Comparison of ENCODE assay signal across 18 cellular contexts in genomic region chr10:88092265-88092664, GRCh38.
DNase-seq lines count a peak whose midpoint lies in the region; TF ChIP-seq lines count a peak whose summit lies in the region.
"Had no signal": no experiment of that assay in that cellular context is flagged by ENCODE, and none has a peak within 500 bp of the region (broad histone marks: within the 10 kb centered on the region; RNA-seq: fewer than 3 reads in every experiment).

No MANE protein-coding gene starts in this region.

- no peak for TF ChIP-seq CTCF in DOHH2 (IDR thresholded peaks at IDR 0.05; ENCODE audit: low read depth, low read length, poor library complexity, severe bottlenecking)
- TF ChIP-seq CTCF in MM.1S (IDR thresholded peaks at IDR 0.05; ENCODE audit: low read length) = no peak
- no peak for TF ChIP-seq CTCF in mammary epithelial cell (conservative IDR thresholded peaks at IDR 0.05 in 1 of 2, IDR thresholded peaks at IDR 0.05 in 1 of 2; ENCODE audit: extremely low read depth in 1 of 2, insufficient read depth in 1 of 2, low read depth in 1 of 2, low read length in 2 of 2)
- TF ChIP-seq CTCF in spleen (IDR thresholded peaks at IDR 0.05 in 8 of 11, conservative IDR thresholded peaks at IDR 0.05 in 3 of 11) = no peak

- no TSS peak for BruUV-seq in mammary epithelial cell (replicated peaks; lab: Mats Ljungman, UMichigan)

- CTCF ChIA-PET in mammary epithelial cell (lab: Charles Lee; ENCODE audit: low non-redundant PET) = interaction anchor here (0.7 kb wide), 1 partner anchor 24 kb away, joined by 4 read pairs; no protein-coding TSS in a partner anchor

- H3K36me3 ChIP-seq in DOHH2 (ENCODE audit: control insufficient read depth, low read length) (no peaks in the 10 kb centered on the region), MM.1S (replicated peaks; ENCODE audit: insufficient read depth, low read length) (no peaks in the 10 kb centered on the region), mammary epithelial cell (ENCODE audit: insufficient read depth, low read length) (no peaks in the 10 kb centered on the region), spleen (no peaks in the 10 kb centered on the region)
- H3K36me3 ChIP-seq: upper lobe of right lung had no signal

- no peak overlapping the region; the same call in 1 of the 2 replicates for H3K9ac ChIP-seq in MM.1S (ENCODE audit: low read length)
- H3K9ac ChIP-seq in mammary epithelial cell (ENCODE audit: insufficient read depth, low read length) = no peak overlapping the region
- H3K9ac ChIP-seq: parathyroid adenoma had no signal

- intact Hi-C loops in mammary epithelial cell (cut with micrococcal nuclease) (loop anchor here (5.0 kb wide), 1 partner anchor 60 kb away; no protein-coding TSS in a partner anchor), spleen (cut with DNase I; ENCODE audit: low total_unique reads) (no loop called here)

- dilution Hi-C loops in mammary epithelial cell (cut with HindIII; ENCODE audit: low sequenced_read_pairs) = no loop called here

- no peak overlapping the region for H3K4me3 ChIP-seq in DOHH2 (ENCODE audit: low read length)
- H3K4me3 ChIP-seq in MM.1S (ENCODE audit: low read length) = no peak overlapping the region
- H3K4me3 ChIP-seq in mammary epithelial cell (replicated peaks in 1 of 3; ENCODE audit: insufficient read depth in 1 of 3, low read depth in 2 of 3, low read length in 3 of 3) = no peak overlapping the region
- peak overlapping the region in 1 of 8 donors; percentile 49 for H3K4me3 ChIP-seq in spleen
- H3K4me3 ChIP-seq: mucosa of descending colon, SK-N-MC, smooth muscle cell, upper lobe of right lung had no signal

- peak overlapping the region; percentile 8; the same call in 1 of the 2 replicates for H3K4me2 ChIP-seq in DOHH2 (ENCODE audit: low read length)
- H3K4me2 ChIP-seq in MM.1S (ENCODE audit: low read depth, low read length) = peak overlapping the region; percentile 26
- peak overlapping the region; percentile 34 for H3K4me2 ChIP-seq in mammary epithelial cell (ENCODE audit: insufficient read depth, low read depth, low read length)
- H3K4me2 ChIP-seq: smooth muscle cell had no signal

- H3K27ac ChIP-seq in DOHH2 (ENCODE audit: low read depth, low read length) (no peak overlapping the region), MM.1S (ENCODE audit: low read length) (peak overlapping the region; percentile 83), mammary epithelial cell (ENCODE audit: insufficient read depth, low read depth, low read length) (no peak overlapping the region), spleen (peak overlapping the region in 7 of 8 donors; percentile 61 to 93 (median 86))
- H3K27ac ChIP-seq: parathyroid adenoma, SK-N-MC, upper lobe of right lung had no signal

- no peak for TF ChIP-seq POLR2A in spleen (IDR thresholded peaks at IDR 0.05)

- H2AFZ ChIP-seq in MM.1S (ENCODE audit: low read length) (no peak overlapping the region), mammary epithelial cell (ENCODE audit: low read depth, low read length) (no peak overlapping the region)
- H2AFZ ChIP-seq: parathyroid adenoma had no signal

- H3K9me3 ChIP-seq in DOHH2 (ENCODE audit: control insufficient read depth, insufficient read depth, low read length) = no peaks in the 10 kb centered on the region
- no peaks in the 10 kb centered on the region for H3K9me3 ChIP-seq in MM.1S (replicated peaks; ENCODE audit: insufficient read depth, low read length)
- no peaks in the 10 kb centered on the region for H3K9me3 ChIP-seq in mammary epithelial cell (replicated peaks; ENCODE audit: insufficient read depth, low read length)
- no peaks in the 10 kb centered on the region for H3K9me3 ChIP-seq in spleen
- H3K9me3 ChIP-seq: mucosa of descending colon, upper lobe of right lung had no signal

- H4K20me1 ChIP-seq in DOHH2 (ENCODE audit: control insufficient read depth, insufficient read depth, low read depth, low read length) (no peaks in the 10 kb centered on the region), MM.1S (ENCODE audit: insufficient read depth, low read length) (no peaks in the 10 kb centered on the region), mammary epithelial cell (ENCODE audit: insufficient read depth, low read length) (no peaks in the 10 kb centered on the region)

- H3K27me3 ChIP-seq in DOHH2 (ENCODE audit: control insufficient read depth, low read length) (no peaks in the 10 kb centered on the region), MM.1S (replicated peaks; ENCODE audit: insufficient read depth, low read length) (no peaks in the 10 kb centered on the region), mammary epithelial cell (ENCODE audit: insufficient read depth, low read length) (no peaks in the 10 kb centered on the region), spleen (replicated peaks in 1 of 7) (no peaks in the 10 kb centered on the region)
- H3K27me3 ChIP-seq: upper lobe of right lung had no signal

- H3K79me2 ChIP-seq in DOHH2 (ENCODE audit: control insufficient read depth, low read length) (no peaks in the 10 kb centered on the region), MM.1S (ENCODE audit: low read length) (no peaks in the 10 kb centered on the region), mammary epithelial cell (ENCODE audit: insufficient read depth, low read length) (no peaks in the 10 kb centered on the region)
- H3K79me2 ChIP-seq: parathyroid adenoma had no signal

- H3K4me1 ChIP-seq in DOHH2 (ENCODE audit: control insufficient read depth, low read length) (peaks cover 73% of the 10 kb centered on the region), MM.1S (ENCODE audit: low read length) (peaks cover 44% of the 10 kb centered on the region), mammary epithelial cell (ENCODE audit: insufficient read depth, low read length) (peaks cover 58% of the 10 kb centered on the region), spleen (peaks cover 0 to 47% (median 32%) of the 10 kb centered on the region in 6 donors)
- H3K4me1 ChIP-seq: parathyroid adenoma, upper lobe of right lung had no signal

- in situ Hi-C loops in mammary epithelial cell (cut with MboI; ENCODE audit: low sequenced_read_pairs in 2 of 2) = no loop called here

- WGBS in mammary epithelial cell (ENCODE audit: low coverage, missing lambda C conversion rate) = 95% methylated on average over 4 of the region's 4 CpGs
- 87 to 96% (median 93%) methylated on average over 4 of the region's 4 CpGs for WGBS in spleen, 5 donors

- DNase-seq in MM.1S (no peak), mammary epithelial cell (no peak), spleen (no peak), NCI-H748 treated with DMSO at 0.1 percent for 48 hours (lab: John Stamatoyannopoulos, UW) (no peak)
- no peak for DNase-seq in stimulated activated CD4-positive, alpha-beta T cell treated with anti-CD3 and anti-CD28 coated beads, Interleukin-4, amount 100 ng/mL, for 24 hours
- DNase-seq in stimulated activated CD4-positive, alpha-beta T cell treated with anti-CD3 and anti-CD28 coated beads, Interleukin-4, amount 100 ng/mL, for 4 hours = no peak
- DNase-seq: glutamatergic neuron, IMR-90, NCI-H1417 treated with DMSO at 0.1 percent for 48 hours, NCI-H2081, NCI-H226, NCI-H774, upper lobe of right lung had no signal

- no peaks in the 10 kb centered on the region for H3K9me2 ChIP-seq in DOHH2 (replicated peaks; ENCODE audit: control insufficient read depth, low read length)
- H3K9me2 ChIP-seq in MM.1S (replicated peaks; ENCODE audit: insufficient read depth, low read length) = no peaks in the 10 kb centered on the region

- H3F3A ChIP-seq in DOHH2 (ENCODE audit: control insufficient read depth, insufficient read depth) = no peaks in the 10 kb centered on the region
- H3F3A ChIP-seq in MM.1S (ENCODE audit: insufficient read depth, low read length) = peaks cover 23% of the 10 kb centered on the region

Comparison
In these comparisons a context has a peak if more than half of its experiments do, and no peak if none do; other contexts are left out.
1. H3K27ac ChIP-seq: peak in MM.1S (single experiment) and spleen (7 of 8); none in DOHH2 (single experiment) and mammary epithelial cell (single experiment).
2. Peak in every context shown above with its lines, with median percentiles within 50 percentile points of each other: H3K4me2 ChIP-seq.